In genomic region chr2:159069229-159069628, GRCh38 we compare ENCODE assay signal across 29 cellular contexts.
DNase-seq lines count a peak whose midpoint lies in the region; ATAC-seq and TF ChIP-seq lines count a peak whose summit lies in the region.
"Had no signal": no experiment of that assay in that cellular context is flagged by ENCODE, and none has a peak within 500 bp of the region (broad histone marks: within the 10 kb centered on the region; RNA-seq: fewer than 3 reads in every experiment).

No MANE protein-coding gene starts in this region.

- H3K18ac ChIP-seq in mesenchymal stem cell (ENCODE audit: low read depth in 1 of 2, low read length in 2 of 2): no peak overlapping the region

- H4K8ac ChIP-seq in mesenchymal stem cell (ENCODE audit: low read length): no peak overlapping the region

- in situ Hi-C loops in mammary epithelial cell (cut with MboI; ENCODE audit: low sequenced_read_pairs in 2 of 2): no loop called here

- H3K27me3 ChIP-seq in heart right ventricle (no peaks in the 10 kb centered on the region), right cardiac atrium (ENCODE audit: control insufficient read depth, insufficient read depth) (no peaks in the 10 kb centered on the region), mammary epithelial cell (ENCODE audit: insufficient read depth, low read length) (no peaks in the 10 kb centered on the region), mesenchymal stem cell (ENCODE audit: control insufficient read depth in 1 of 2, insufficient read depth in 1 of 2, low read length in 2 of 2) (no peaks in the 10 kb centered on the region)
- H3K27me3 ChIP-seq: BLaER1, dorsolateral prefrontal cortex, MG63, transverse colon had no signal

- intact Hi-C loops in heart right ventricle (cut with DNase I): no loop called here
- intact Hi-C loops in right cardiac atrium (cut with DNase I): no loop called here
- intact Hi-C loops in mammary epithelial cell (cut with micrococcal nuclease): no loop called here

- no peak overlapping the region for H2BK120ac ChIP-seq in mesenchymal stem cell (ENCODE audit: low read depth, low read length)

- ATAC-seq in heart right ventricle (peak in 4 of 8 donors; percentile 35 to 54 (median 39)), right cardiac atrium (no peak), HG03521 (IDR thresholded peaks at IDR 0.05; ENCODE audit: unreplicated experiment) (no peak)
- ATAC-seq: activated CD4-positive, CD25-positive, alpha-beta regulatory T cell treated with anti-CD3 and anti-CD28 coated beads, Interleukin-2, amount 50 U/mL, for 24 hours; Panc1; stimulated activated naive CD8-positive, alpha-beta T cell treated with anti-CD3 and anti-CD28 coated beads, Interleukin-15, amount 100 ng/mL, for 72 hours had no signal

- H3K4me3 Mint-ChIP-seq in progenitor cell of endocrine pancreas (ENCODE audit: low read depth): no peak overlapping the region
- H3K4me3 Mint-ChIP-seq: activated naive CD4-positive, alpha-beta T cell treated with anti-CD3 and anti-CD28 coated beads, Interleukin-2, amount 50 U/mL, for 24 hours; central memory CD8-positive, alpha-beta T cell; stimulated activated naive CD8-positive, alpha-beta T cell treated with anti-CD3 and anti-CD28 coated beads, Interleukin-15, amount 100 ng/mL, for 72 hours had no signal

- H3K36me3 ChIP-seq in heart right ventricle (peaks cover 0 to 19% (median 6%) of the 10 kb centered on the region in 9 donors), mammary epithelial cell (ENCODE audit: insufficient read depth, low read length) (no peaks in the 10 kb centered on the region), mesenchymal stem cell (ENCODE audit: control insufficient read depth in 1 of 2, insufficient read depth in 2 of 2, low read depth in 1 of 2, low read length in 2 of 2) (peaks cover 0 to 6% of the 10 kb centered on the region in 2 experiments)
- H3K36me3 ChIP-seq: BLaER1, transverse colon had no signal

- no peak overlapping the region for H3K14ac ChIP-seq in mesenchymal stem cell (ENCODE audit: low read length in 2 of 2)

- H3K9me3 Mint-ChIP-seq in progenitor cell of endocrine pancreas (ENCODE audit: low read depth): no peaks in the 10 kb centered on the region
- H3K9me3 Mint-ChIP-seq: activated naive CD4-positive, alpha-beta T cell treated with anti-CD3 and anti-CD28 coated beads, Interleukin-2, amount 50 U/mL, for 24 hours; central memory CD8-positive, alpha-beta T cell; stimulated activated naive CD8-positive, alpha-beta T cell treated with anti-CD3 and anti-CD28 coated beads, Interleukin-15, amount 100 ng/mL, for 72 hours had no signal

- H3K4me1 Mint-ChIP-seq in progenitor cell of endocrine pancreas (ENCODE audit: low read depth): peaks cover 19% of the 10 kb centered on the region
- H3K4me1 Mint-ChIP-seq: activated naive CD4-positive, alpha-beta T cell treated with anti-CD3 and anti-CD28 coated beads, Interleukin-2, amount 50 U/mL, for 24 hours; central memory CD8-positive, alpha-beta T cell; stimulated activated naive CD8-positive, alpha-beta T cell treated with anti-CD3 and anti-CD28 coated beads, Interleukin-15, amount 100 ng/mL, for 72 hours had no signal

- WGBS in heart right ventricle, 2 donors: 36 to 54% methylated on average over 2 of the region's 2 CpGs
- WGBS in right cardiac atrium: 37% methylated on average over 2 of the region's 2 CpGs
- 62% methylated on average over 2 of the region's 2 CpGs for WGBS in mammary epithelial cell (ENCODE audit: low coverage, missing lambda C conversion rate)
- WGBS in mesenchymal stem cell: 0% methylated on average over 1 of the region's 2 CpGs

- BruUV-seq in mammary epithelial cell (replicated peaks; lab: Mats Ljungman, UMichigan): no TSS peak

- no peak for DNase-seq in heart right ventricle
- no peak for DNase-seq in right cardiac atrium
- no peak for DNase-seq in mammary epithelial cell
- no peak for DNase-seq in mesenchymal stem cell
- DNase-seq in A172 (ENCODE audit: low spot score): no peak
- DNase-seq in progenitor cell of endocrine pancreas (ENCODE audit: low spot score, unreplicated experiment): no peak
- no peak for DNase-seq in NCI-H2171 (lab: John Stamatoyannopoulos, UW)
- DNase-seq: activated CD4-positive, alpha-beta T cell treated with anti-CD3 and anti-CD28 coated beads, Interleukin-2, amount 50 U/mL, for 48 hours; activated CD8-positive, alpha-beta memory T cell treated with anti-CD3 and anti-CD28 coated beads, Interleukin-2, amount 50 U/mL, for 4 hours; aorta; dorsolateral prefrontal cortex; GDM1; KBM-7; MG63; NCI-H1105 treated with DMSO at 0.1 percent for 48 hours; NCI-H1930; NCI-H526; NK-92 treated with Interleukin-12 subunit alpha and Interleukin-12 subunit beta, amount 100 ng/mL, for 24 hours; small intestine; stimulated activated CD4-positive, alpha-beta T cell treated with anti-CD3 and anti-CD28 coated beads, Interleukin-1b, Interleukin-23, amount 100 ng/mL, for 48 hours; stimulated activated CD8-positive, alpha-beta memory T cell treated with anti-CD3 and anti-CD28 coated beads, Interleukin-4, amount 100 ng/mL, for 48 hours; stimulated activated naive CD8-positive, alpha-beta T cell treated with anti-CD3 and anti-CD28 coated beads, Interleukin-15, amount 100 ng/mL, for 72 hours; transverse colon had no signal

- H2BK12ac ChIP-seq in mesenchymal stem cell (ENCODE audit: low read length in 2 of 2): no peak overlapping the region

- peaks cover 0 to 59% (median 33%) of the 10 kb centered on the region in 9 donors for H3K4me1 ChIP-seq in heart right ventricle
- H3K4me1 ChIP-seq in right cardiac atrium (ENCODE audit: control insufficient read depth, insufficient read depth, low read length): peaks cover 13% of the 10 kb centered on the region
- H3K4me1 ChIP-seq in mammary epithelial cell (ENCODE audit: insufficient read depth, low read length): peaks cover 66% of the 10 kb centered on the region
- H3K4me1 ChIP-seq in mesenchymal stem cell (ENCODE audit: control insufficient read depth, insufficient read depth, low read depth, low read length): peaks cover 17% of the 10 kb centered on the region
- H3K4me1 ChIP-seq: BLaER1 had no signal

- H4K20me1 ChIP-seq in mammary epithelial cell (ENCODE audit: insufficient read depth, low read length): no peaks in the 10 kb centered on the region
- H4K20me1 ChIP-seq: BLaER1 had no signal

- no peak overlapping the region for H3K9ac ChIP-seq in mammary epithelial cell (ENCODE audit: insufficient read depth, low read length)
- peak overlapping the region; percentile 78 for H3K9ac ChIP-seq in mesenchymal stem cell (ENCODE audit: low read length)
- H3K9ac ChIP-seq: BLaER1 had no signal

- peaks cover 5% of the 10 kb centered on the region for H3K36me3 Mint-ChIP-seq in progenitor cell of endocrine pancreas (ENCODE audit: insufficient read depth)
- H3K36me3 Mint-ChIP-seq: activated naive CD4-positive, alpha-beta T cell treated with anti-CD3 and anti-CD28 coated beads, Interleukin-2, amount 50 U/mL, for 24 hours had no signal

- H3K79me1 ChIP-seq in mesenchymal stem cell (replicated peaks; ENCODE audit: low read length, poor library complexity, severe bottlenecking): peaks cover 11% of the 10 kb centered on the region

- H2AK5ac ChIP-seq in mesenchymal stem cell (ENCODE audit: low read length, severe bottlenecking): no peak overlapping the region

- H2BK5ac ChIP-seq in mesenchymal stem cell (ENCODE audit: low read depth, low read length, poor library complexity, severe bottlenecking): no peak overlapping the region

- H3K23ac ChIP-seq in mesenchymal stem cell (ENCODE audit: low read length in 2 of 2): no peak overlapping the region

- H3K27ac Mint-ChIP-seq in progenitor cell of endocrine pancreas: no peak overlapping the region
- H3K27ac Mint-ChIP-seq: activated naive CD4-positive, alpha-beta T cell treated with anti-CD3 and anti-CD28 coated beads, Interleukin-2, amount 50 U/mL, for 24 hours; stimulated activated naive CD8-positive, alpha-beta T cell treated with anti-CD3 and anti-CD28 coated beads, Interleukin-15, amount 100 ng/mL, for 72 hours had no signal

- H3K27ac ChIP-seq in heart right ventricle (peak overlapping the region in 9 of 10 donors; percentile 3 to 80 (median 49)), right cardiac atrium (ENCODE audit: low read length) (no peak overlapping the region), mammary epithelial cell (ENCODE audit: insufficient read depth, low read depth, low read length) (peak overlapping the region; percentile 38), mesenchymal stem cell (ENCODE audit: low read length, poor library complexity, severe bottlenecking) (peak overlapping the region; percentile 30)
- H3K27ac ChIP-seq: BLaER1 had no signal

- H3K4me3 ChIP-seq in heart right ventricle: no peak overlapping the region
- H3K4me3 ChIP-seq in right cardiac atrium (ENCODE audit: low read length): no peak overlapping the region
- H3K4me3 ChIP-seq in mammary epithelial cell (replicated peaks in 1 of 3; ENCODE audit: insufficient read depth in 1 of 3, low read depth in 2 of 3, low read length in 3 of 3): no peak overlapping the region
- no peak overlapping the region for H3K4me3 ChIP-seq in mesenchymal stem cell (ENCODE audit: insufficient read depth in 1 of 2, low read depth in 1 of 2, low read length in 2 of 2)
- H3K4me3 ChIP-seq: BLaER1, dorsolateral prefrontal cortex, MG63, transverse colon had no signal

- H3K4me2 ChIP-seq in mammary epithelial cell (ENCODE audit: insufficient read depth, low read depth, low read length) (no peak overlapping the region), mesenchymal stem cell (ENCODE audit: low read length, poor library complexity, severe bottlenecking) (no peak overlapping the region)
- H3K4me2 ChIP-seq: BLaER1 had no signal

- H3K79me2 ChIP-seq in mammary epithelial cell (ENCODE audit: insufficient read depth, low read length): peaks cover 72% of the 10 kb centered on the region

- H3K27me3 Mint-ChIP-seq in progenitor cell of endocrine pancreas: no peaks in the 10 kb centered on the region
- H3K27me3 Mint-ChIP-seq: activated naive CD4-positive, alpha-beta T cell treated with anti-CD3 and anti-CD28 coated beads, Interleukin-2, amount 50 U/mL, for 24 hours; stimulated activated naive CD8-positive, alpha-beta T cell treated with anti-CD3 and anti-CD28 coated beads, Interleukin-15, amount 100 ng/mL, for 72 hours had no signal

- dilution Hi-C loops in mammary epithelial cell (cut with HindIII; ENCODE audit: low sequenced_read_pairs): no loop called here

- H2AFZ ChIP-seq in mammary epithelial cell (ENCODE audit: low read depth, low read length) (no peak overlapping the region), mesenchymal stem cell (ENCODE audit: low read depth, low read length) (no peak overlapping the region)

- H2BK15ac ChIP-seq in mesenchymal stem cell (ENCODE audit: low read depth, poor library complexity, severe bottlenecking): no peak overlapping the region

- no peak overlapping the region for H4K91ac ChIP-seq in mesenchymal stem cell (ENCODE audit: low read length)

- H3K4ac ChIP-seq in mesenchymal stem cell (ENCODE audit: low read depth in 1 of 2, low read length in 2 of 2): no peak overlapping the region

- CTCF ChIA-PET in mammary epithelial cell (lab: Charles Lee; ENCODE audit: low non-redundant PET): no interaction called here

- H3K9me3 ChIP-seq in heart right ventricle (no peaks in the 10 kb centered on the region), right cardiac atrium (ENCODE audit: control insufficient read depth, low read length) (no peaks in the 10 kb centered on the region), mammary epithelial cell (replicated peaks; ENCODE audit: insufficient read depth, low read length) (no peaks in the 10 kb centered on the region), mesenchymal stem cell (ENCODE audit: control insufficient read depth, low read length) (no peaks in the 10 kb centered on the region)
- H3K9me3 ChIP-seq: BLaER1, MG63, transverse colon had no signal

- TF ChIP-seq CTCF in heart right ventricle (IDR thresholded peaks at IDR 0.05): no peak
- no peak for TF ChIP-seq CTCF in mammary epithelial cell (conservative IDR thresholded peaks at IDR 0.05 in 1 of 2, IDR thresholded peaks at IDR 0.05 in 1 of 2; ENCODE audit: extremely low read depth in 1 of 2, insufficient read depth in 1 of 2, low read depth in 1 of 2, low read length in 2 of 2)
- TF ChIP-seq CTCF in progenitor cell of endocrine pancreas (IDR thresholded peaks at IDR 0.05; ENCODE audit: unreplicated experiment): no peak
